ENCODE assay signal across 23 cellular contexts in the genomic region with DNA sequence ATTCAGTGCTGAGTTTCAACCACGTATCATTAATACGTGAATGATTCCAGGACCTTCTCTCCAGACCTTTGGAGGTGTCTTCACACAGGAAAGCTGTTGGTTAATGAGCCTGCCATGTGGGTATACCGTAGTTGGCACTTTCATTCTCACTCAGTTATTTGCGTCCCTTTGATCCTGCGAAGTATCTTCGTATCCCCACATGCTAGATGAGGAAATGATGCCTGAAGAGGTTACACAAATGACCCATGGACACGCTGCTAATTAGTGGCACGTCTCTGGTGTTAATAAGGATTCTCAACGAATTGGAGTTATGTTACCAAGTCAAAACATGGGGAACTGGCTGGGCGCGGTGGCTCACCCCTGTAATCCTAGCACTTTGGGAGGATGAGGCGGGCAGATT.
A peak's percentile ranks its signal among the peaks of the same experiment; 100 is the strongest.
DNase-seq lines count a peak whose midpoint lies in the region; ATAC-seq, FAIRE-seq and TF ChIP-seq lines count a peak whose summit lies in the region.
"Had no signal": no experiment of that assay in that cellular context is flagged by ENCODE, and none has a peak within 500 bp of the region (broad histone marks: within the 10 kb centered on the region; RNA-seq: fewer than 3 reads in every experiment).

No MANE protein-coding gene starts in this region.

- peaks cover 4% of the 10 kb centered on the region for H3K9me3 Mint-ChIP-seq in glutamatergic neuron (ENCODE audit: unreplicated experiment)
- H3K9me3 Mint-ChIP-seq in activated CD8-positive, alpha-beta memory T cell treated with anti-CD3 and anti-CD28 coated beads, Interleukin-2, amount 10 ng/mL, durations not matched to agents 7 days and 5 days (ENCODE audit: low read depth) = no peaks in the 10 kb centered on the region
- H3K9me3 Mint-ChIP-seq in CD8-positive, alpha-beta T cell = no peaks in the 10 kb centered on the region
- H3K9me3 Mint-ChIP-seq: CD4-positive, CD25-positive, alpha-beta regulatory T cell; H9 had no signal

- peak overlapping the region; percentile 1; the same call in 1 of the 2 replicates for H3K4me2 ChIP-seq in GM12878 (ENCODE audit: control insufficient read depth, insufficient read depth)
- H3K4me2 ChIP-seq: BLaER1 had no signal

- BruUV-seq in Panc1 (replicated peaks; lab: Mats Ljungman, UMichigan) (no TSS peak), GM12878 (replicated peaks; lab: Mats Ljungman, UMichigan) (no TSS peak)

- POLR2A ChIA-PET in Panc1 (lab: Charles Lee) (interaction anchor here (0.7 kb wide), 1 partner anchor 36 kb away, joined by 3 read pairs; no protein-coding TSS in a partner anchor), GM12878 (lab: Charles Lee) (interaction anchor here (0.5 kb wide), 1 partner anchor 51 kb away, joined by 3 read pairs; no protein-coding TSS in a partner anchor)
- POLR2A ChIA-PET in CD8-positive, alpha-beta T cell (lab: Charles Lee) = no interaction called here

- ATAC-seq in Panc1 = no peak
- peak; percentile 83 for ATAC-seq in GM12878
- no peak for ATAC-seq in heart left ventricle
- no peak for ATAC-seq in activated CD8-positive, alpha-beta memory T cell treated with anti-CD3 and anti-CD28 coated beads, Interleukin-2, amount 10 ng/mL, durations not matched to agents 7 days and 5 days
- no peak for ATAC-seq in HG02973 (IDR thresholded peaks at IDR 0.05; ENCODE audit: unreplicated experiment)
- no peak for ATAC-seq in CD8-positive, alpha-beta T cell
- ATAC-seq: HCT116 had no signal

- TF ChIP-seq POLR2A in GM12878 (IDR thresholded peaks at IDR 0.05; ENCODE audit: low read depth, low read length) (no peak), heart left ventricle (IDR thresholded peaks at IDR 0.05) (no peak)

- no peak for TF ChIP-seq RAD21 in GM12878 (IDR thresholded peaks at IDR 0.05; ENCODE audit: insufficient read depth, low read depth, low read length)

- H3K36me3 ChIP-seq in Panc1 (ENCODE audit: control insufficient read depth, insufficient read depth, low read length) = no peaks in the 10 kb centered on the region
- H3K36me3 ChIP-seq in GM12878 (ENCODE audit: control insufficient read depth in 2 of 2, insufficient read depth in 2 of 2, low read length in 1 of 2) = no peaks in the 10 kb centered on the region
- H3K36me3 ChIP-seq in heart left ventricle = no peaks in the 10 kb centered on the region
- H3K36me3 ChIP-seq in CD8-positive, alpha-beta T cell (ENCODE audit: insufficient read depth, low read length) = no peaks in the 10 kb centered on the region
- H3K36me3 ChIP-seq: BLaER1 had no signal

- H3K27me3 ChIP-seq in Panc1 (ENCODE audit: control insufficient read depth, insufficient read depth, low read length) (no peaks in the 10 kb centered on the region), GM12878 (replicated peaks in 1 of 2; ENCODE audit: control insufficient read depth in 2 of 2, insufficient read depth in 2 of 2, low read length in 1 of 2) (no peaks in the 10 kb centered on the region), heart left ventricle (no peaks in the 10 kb centered on the region)
- H3K27me3 ChIP-seq in CD8-positive, alpha-beta T cell (ENCODE audit: insufficient read depth, low read length) = no peaks in the 10 kb centered on the region
- H3K27me3 ChIP-seq: BLaER1 had no signal

- 34% methylated on average over 12 of the region's 12 CpGs for WGBS in GM12878 (ENCODE audit: insufficient coverage, insufficient replicate concordance, low lambda C conversion rate, missing lambda C conversion rate)
- WGBS in heart left ventricle, 4 donors = 93 to 96% (median 95%) methylated on average over 12 of the region's 12 CpGs

- TF ChIP-seq CTCF in GM12865 (IDR thresholded peaks at IDR 0.05; ENCODE audit: insufficient read depth, low read depth, low read length, missing control alignments) (no peak), Panc1 (IDR thresholded peaks at IDR 0.05) (no peak), GM12878 (IDR thresholded peaks at IDR 0.05 in 2 of 3, conservative IDR thresholded peaks at IDR 0.05 in 1 of 3; ENCODE audit: control insufficient read depth in 2 of 3, extremely low read depth in 1 of 3, insufficient read depth in 1 of 3, low read depth in 3 of 3, low read length in 3 of 3) (no peak), glutamatergic neuron (IDR thresholded peaks at IDR 0.05; ENCODE audit: partially characterized antibody, unreplicated experiment) (no peak), heart left ventricle (IDR thresholded peaks at IDR 0.05) (no peak)
- TF ChIP-seq CTCF in CD8-positive, alpha-beta T cell (IDR thresholded peaks at IDR 0.05) = no peak

- H3K79me2 ChIP-seq in GM12878 (ENCODE audit: control insufficient read depth, insufficient read depth, low read length) = no peaks in the 10 kb centered on the region

- no peak overlapping the region for H3K4me3 Mint-ChIP-seq in glutamatergic neuron (ENCODE audit: unreplicated experiment)
- H3K4me3 Mint-ChIP-seq in activated CD8-positive, alpha-beta memory T cell treated with anti-CD3 and anti-CD28 coated beads, Interleukin-2, amount 10 ng/mL, durations not matched to agents 7 days and 5 days = no peak overlapping the region
- no peak overlapping the region for H3K4me3 Mint-ChIP-seq in CD8-positive, alpha-beta T cell
- H3K4me3 Mint-ChIP-seq: B cell; CD4-positive, CD25-positive, alpha-beta regulatory T cell; CD8-positive, alpha-beta memory T cell; H9 had no signal

- CTCF ChIA-PET in Panc1 (lab: Charles Lee) (interaction anchor here (0.6 kb wide), 1 partner anchor 125 kb away, joined by 5 read pairs; no protein-coding TSS in a partner anchor), GM12878 (lab: Yijun Ruan, JAX) (interaction anchor here (1.7 kb wide), 1 partner anchor 75 kb away, joined by 5 read pairs; no protein-coding TSS in a partner anchor)
- CTCF ChIA-PET in activated CD8-positive, alpha-beta memory T cell treated with anti-CD3 and anti-CD28 coated beads, Interleukin-2, amount 10 ng/mL, durations not matched to agents 7 days and 5 days (lab: Charles Lee) = interaction anchor here (1.0 kb wide), 1 partner anchor 16 kb away, joined by 4 read pairs; no protein-coding TSS in a partner anchor
- CTCF ChIA-PET in CD8-positive, alpha-beta T cell (lab: Charles Lee) = interaction anchor here (5.6 kb wide), 1 partner anchor 74 kb away, joined by 68 read pairs; no protein-coding TSS in a partner anchor

- H2AFZ ChIP-seq in GM12878 (ENCODE audit: control insufficient read depth, low read depth, low read length) = no peak overlapping the region

- H3K27ac ChIP-seq in Panc1 (ENCODE audit: low read length) = peak overlapping the region; percentile 10; the same call in 1 of the 2 replicates
- H3K27ac ChIP-seq in GM12878 (ENCODE audit: control insufficient read depth, insufficient read depth) = no peak overlapping the region
- no peak overlapping the region for H3K27ac ChIP-seq in heart left ventricle
- H3K27ac ChIP-seq in CD8-positive, alpha-beta T cell (ENCODE audit: low read depth, low read length) = no peak overlapping the region
- H3K27ac ChIP-seq: 22Rv1, BLaER1, C4-2B had no signal

- RAD21 ChIA-PET in GM12878 (lab: Charles Lee; ENCODE audit: unreplicated experiment) = no interaction called here

- H3K9me3 ChIP-seq in Panc1 (ENCODE audit: control insufficient read depth, insufficient read depth, low read depth, low read length) = no peaks in the 10 kb centered on the region
- H3K9me3 ChIP-seq in GM12878 (replicated peaks; ENCODE audit: control insufficient read depth, insufficient read depth, low read length) = no peaks in the 10 kb centered on the region
- H3K9me3 ChIP-seq in heart left ventricle = peaks cover 0 to 2% (median 0%) of the 10 kb centered on the region in 12 donors
- no peaks in the 10 kb centered on the region for H3K9me3 ChIP-seq in CD8-positive, alpha-beta T cell (ENCODE audit: low read length)

- peak overlapping the region; percentile 12 for H3K27ac Mint-ChIP-seq in glutamatergic neuron (ENCODE audit: unreplicated experiment)
- H3K27ac Mint-ChIP-seq in activated CD8-positive, alpha-beta memory T cell treated with anti-CD3 and anti-CD28 coated beads, Interleukin-2, amount 10 ng/mL, durations not matched to agents 7 days and 5 days = no peak overlapping the region
- no peak overlapping the region for H3K27ac Mint-ChIP-seq in CD8-positive, alpha-beta T cell
- H3K27ac Mint-ChIP-seq: B cell; CD8-positive, alpha-beta memory T cell; H9 had no signal

- in situ Hi-C loops in Panc1 (cut with HindIII; ENCODE audit: low pct_unique_long_range_greater_than_20kb, low sequenced_read_pairs) (no loop called here), GM12878 (cut with MboI) (no loop called here)

- H3K36me3 Mint-ChIP-seq in glutamatergic neuron (ENCODE audit: unreplicated experiment) = peaks cover 8% of the 10 kb centered on the region
- no peaks in the 10 kb centered on the region for H3K36me3 Mint-ChIP-seq in activated CD8-positive, alpha-beta memory T cell treated with anti-CD3 and anti-CD28 coated beads, Interleukin-2, amount 10 ng/mL, durations not matched to agents 7 days and 5 days
- no peaks in the 10 kb centered on the region for H3K36me3 Mint-ChIP-seq in CD8-positive, alpha-beta T cell
- H3K36me3 Mint-ChIP-seq: CD4-positive, CD25-positive, alpha-beta regulatory T cell had no signal

- no peak overlapping the region for H3K9ac ChIP-seq in GM12878 (ENCODE audit: control insufficient read depth, insufficient read depth, low read length)
- H3K9ac ChIP-seq: BLaER1 had no signal

- intact Hi-C loops in Panc1 (cut with micrococcal nuclease; ENCODE audit: unreplicated experiment) (loop anchor here (10.0 kb wide), 1 partner anchor 219 kb away; no protein-coding TSS in a partner anchor), GM12878 (cut with micrococcal nuclease; ENCODE audit: unreplicated experiment) (loop anchor here (10.0 kb wide), 1 partner anchor 401 kb away; no protein-coding TSS in a partner anchor), heart left ventricle (cut with DNase I) (loop anchor here in 5 of 10 donors (10.0 kb wide), 4 partner anchors 69 to 369 kb away; partner anchors contain the start of genes GNE (in 1 of the 5) and OR2S2 (in 1 of the 5))
- intact Hi-C loops in CD8-positive, alpha-beta T cell (cut with DNase I, micrococcal nuclease) = no loop called here

- DNase-seq in GM12865 (ENCODE audit: low read depth) (peak; percentile 56), Panc1 (ENCODE audit: low read depth, low spot score) (no peak), GM12878 (ENCODE audit: low read depth, low spot score) (peak; percentile 57), glutamatergic neuron (no peak), heart left ventricle (no peak)
- DNase-seq in activated CD8-positive, alpha-beta memory T cell treated with anti-CD3 and anti-CD28 coated beads, Interleukin-2, amount 10 ng/mL, durations not matched to agents 7 days and 5 days = no peak
- DNase-seq in CD8-positive, alpha-beta T cell = no peak
- DNase-seq: CD4-positive, CD25-positive, alpha-beta regulatory T cell; CD8-positive, alpha-beta memory T cell; DMS 273 treated with DMSO at 0.1 percent for 48 hours; DMS79; EL; GDM1; H9 had no signal

- no peak for FAIRE-seq in GM12878 (lab: Jason Lieb, UNC)
- FAIRE-seq: A204.1, D721Med, GM12892 had no signal

- SMC1A ChIA-PET in GM12878 (lab: Charles Lee; ENCODE audit: uncharacterized antibody, unreplicated experiment) = interaction anchor here (0.9 kb wide), 1 partner anchor 130 kb away, joined by 3 read pairs; no protein-coding TSS in a partner anchor

- H3K27me3 Mint-ChIP-seq in glutamatergic neuron (ENCODE audit: unreplicated experiment) = no peaks in the 10 kb centered on the region
- H3K27me3 Mint-ChIP-seq in activated CD8-positive, alpha-beta memory T cell treated with anti-CD3 and anti-CD28 coated beads, Interleukin-2, amount 10 ng/mL, durations not matched to agents 7 days and 5 days = no peaks in the 10 kb centered on the region
- H3K27me3 Mint-ChIP-seq in CD8-positive, alpha-beta T cell (ENCODE audit: low read depth) = peaks cover 2% of the 10 kb centered on the region
- H3K27me3 Mint-ChIP-seq: B cell; CD4-positive, CD25-positive, alpha-beta regulatory T cell had no signal

- peaks cover 16% of the 10 kb centered on the region for H3K4me1 ChIP-seq in Panc1 (ENCODE audit: control insufficient read depth, insufficient read depth, low read length)
- no peaks in the 10 kb centered on the region for H3K4me1 ChIP-seq in GM12878 (ENCODE audit: control insufficient read depth, insufficient read depth, low read length)
- H3K4me1 ChIP-seq in heart left ventricle = peaks cover 0 to 5% (median 1%) of the 10 kb centered on the region in 12 donors
- no peaks in the 10 kb centered on the region for H3K4me1 ChIP-seq in CD8-positive, alpha-beta T cell (ENCODE audit: insufficient read depth, low read length)

- H4K20me1 ChIP-seq in GM12878 (ENCODE audit: control insufficient read depth, insufficient read depth) = no peaks in the 10 kb centered on the region
- H4K20me1 ChIP-seq: BLaER1 had no signal

- no peaks in the 10 kb centered on the region for H3K4me1 Mint-ChIP-seq in glutamatergic neuron (ENCODE audit: low read depth, unreplicated experiment)
- H3K4me1 Mint-ChIP-seq in activated CD8-positive, alpha-beta memory T cell treated with anti-CD3 and anti-CD28 coated beads, Interleukin-2, amount 10 ng/mL, durations not matched to agents 7 days and 5 days = peaks cover 6% of the 10 kb centered on the region
- H3K4me1 Mint-ChIP-seq in CD8-positive, alpha-beta T cell (ENCODE audit: low read depth) = peaks cover 5% of the 10 kb centered on the region

- no peak; a peak in 1 of 4 replicates for TF ChIP-seq EP300 in GM12878 (IDR thresholded peaks at IDR 0.05; ENCODE audit: borderline replicate concordance in 1 of 2, control insufficient read depth in 1 of 2, low read depth in 2 of 2, low read length in 2 of 2)

- H3K4me3 ChIP-seq in GM12865 (ENCODE audit: low read depth, low read length) (no peak overlapping the region), Panc1 (ENCODE audit: low read depth in 2 of 2, low read length in 2 of 2) (no peak overlapping the region), GM12878 (no peak overlapping the region), heart left ventricle (no peak overlapping the region)
- no peak overlapping the region for H3K4me3 ChIP-seq in CD8-positive, alpha-beta T cell (ENCODE audit: low read depth, low read length)
- H3K4me3 ChIP-seq: BLaER1 had no signal

Comparison
In these comparisons a context has a peak if more than half of its experiments do, and no peak if none do; other contexts are left out.
1. DNase-seq: peak in GM12865 (single experiment) and GM12878 (single experiment); none in Panc1 (single experiment), glutamatergic neuron (single experiment), heart left ventricle (0 of 5), activated CD8-positive, alpha-beta memory T cell treated with anti-CD3 and anti-CD28 coated beads, Interleukin-2, amount 10 ng/mL, durations not matched to agents 7 days and 5 days (single experiment) and CD8-positive, alpha-beta T cell (0 of 7).
2. intact Hi-C loops: an anchor here in Panc1 (10.0 kb wide) and GM12878 (10.0 kb wide); none called in CD8-positive, alpha-beta T cell.